Comparison of ENCODE assay signal across 2 cellular contexts in the genomic region with DNA sequence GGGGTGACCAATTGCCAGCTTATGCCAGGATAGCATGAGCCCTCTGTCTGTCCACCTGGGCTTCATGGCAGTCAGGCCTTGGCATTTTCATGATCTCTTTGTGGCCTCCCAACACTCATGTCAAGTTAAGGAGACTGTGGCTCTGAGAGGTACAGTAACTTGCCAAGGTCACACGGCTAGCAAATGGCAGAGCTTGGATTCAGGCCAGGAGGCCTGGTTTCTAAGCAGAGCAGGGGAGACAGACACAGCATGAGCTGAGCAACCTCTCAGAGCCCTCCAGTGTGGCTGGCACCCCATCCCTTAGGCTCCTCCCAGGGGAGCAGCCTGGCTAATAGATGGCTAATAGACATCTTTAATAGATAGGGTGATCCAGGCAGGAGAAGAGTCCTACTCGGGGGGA.
TF ChIP-seq lines count a peak whose summit lies in the region.

No MANE protein-coding gene starts in this region.

TF ChIP-seq in HCT116, 20 proteins besides CTCF, POLR2A, EP300 and RAD21 (continued from another document):
- TF ChIP-seq, protein P1, sequence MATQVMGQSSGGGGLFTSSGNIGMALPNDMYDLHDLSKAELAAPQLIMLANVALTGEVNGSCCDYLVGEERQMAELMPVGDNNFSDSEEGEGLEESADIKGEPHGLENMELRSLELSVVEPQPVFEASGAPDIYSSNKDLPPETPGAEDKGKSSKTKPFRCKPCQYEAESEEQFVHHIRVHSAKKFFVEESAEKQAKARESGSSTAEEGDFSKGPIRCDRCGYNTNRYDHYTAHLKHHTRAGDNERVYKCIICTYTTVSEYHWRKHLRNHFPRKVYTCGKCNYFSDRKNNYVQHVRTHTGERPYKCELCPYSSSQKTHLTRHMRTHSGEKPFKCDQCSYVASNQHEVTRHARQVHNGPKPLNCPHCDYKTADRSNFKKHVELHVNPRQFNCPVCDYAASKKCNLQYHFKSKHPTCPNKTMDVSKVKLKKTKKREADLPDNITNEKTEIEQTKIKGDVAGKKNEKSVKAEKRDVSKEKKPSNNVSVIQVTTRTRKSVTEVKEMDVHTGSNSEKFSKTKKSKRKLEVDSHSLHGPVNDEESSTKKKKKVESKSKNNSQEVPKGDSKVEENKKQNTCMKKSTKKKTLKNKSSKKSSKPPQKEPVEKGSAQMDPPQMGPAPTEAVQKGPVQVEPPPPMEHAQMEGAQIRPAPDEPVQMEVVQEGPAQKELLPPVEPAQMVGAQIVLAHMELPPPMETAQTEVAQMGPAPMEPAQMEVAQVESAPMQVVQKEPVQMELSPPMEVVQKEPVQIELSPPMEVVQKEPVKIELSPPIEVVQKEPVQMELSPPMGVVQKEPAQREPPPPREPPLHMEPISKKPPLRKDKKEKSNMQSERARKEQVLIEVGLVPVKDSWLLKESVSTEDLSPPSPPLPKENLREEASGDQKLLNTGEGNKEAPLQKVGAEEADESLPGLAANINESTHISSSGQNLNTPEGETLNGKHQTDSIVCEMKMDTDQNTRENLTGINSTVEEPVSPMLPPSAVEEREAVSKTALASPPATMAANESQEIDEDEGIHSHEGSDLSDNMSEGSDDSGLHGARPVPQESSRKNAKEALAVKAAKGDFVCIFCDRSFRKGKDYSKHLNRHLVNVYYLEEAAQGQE (IDR thresholded peaks at IDR 0.05; ENCODE audit: low read depth) = no peak
- no peak for TF ChIP-seq ZNF274 (IDR thresholded peaks at IDR 0.05; ENCODE audit: low read depth, low read length)
- no peak for TF ChIP-seq SP1 (IDR thresholded peaks at IDR 0.05; ENCODE audit: low read depth)
- no peak for TF ChIP-seq ELF1 (IDR thresholded peaks at IDR 0.05; ENCODE audit: borderline replicate concordance, low read depth)
- TF ChIP-seq, protein P2, sequence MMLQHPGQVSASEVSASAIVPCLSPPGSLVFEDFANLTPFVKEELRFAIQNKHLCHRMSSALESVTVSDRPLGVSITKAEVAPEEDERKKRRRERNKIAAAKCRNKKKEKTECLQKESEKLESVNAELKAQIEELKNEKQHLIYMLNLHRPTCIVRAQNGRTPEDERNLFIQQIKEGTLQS (IDR thresholded peaks at IDR 0.05) = no peak
- TF ChIP-seq, protein P3, sequence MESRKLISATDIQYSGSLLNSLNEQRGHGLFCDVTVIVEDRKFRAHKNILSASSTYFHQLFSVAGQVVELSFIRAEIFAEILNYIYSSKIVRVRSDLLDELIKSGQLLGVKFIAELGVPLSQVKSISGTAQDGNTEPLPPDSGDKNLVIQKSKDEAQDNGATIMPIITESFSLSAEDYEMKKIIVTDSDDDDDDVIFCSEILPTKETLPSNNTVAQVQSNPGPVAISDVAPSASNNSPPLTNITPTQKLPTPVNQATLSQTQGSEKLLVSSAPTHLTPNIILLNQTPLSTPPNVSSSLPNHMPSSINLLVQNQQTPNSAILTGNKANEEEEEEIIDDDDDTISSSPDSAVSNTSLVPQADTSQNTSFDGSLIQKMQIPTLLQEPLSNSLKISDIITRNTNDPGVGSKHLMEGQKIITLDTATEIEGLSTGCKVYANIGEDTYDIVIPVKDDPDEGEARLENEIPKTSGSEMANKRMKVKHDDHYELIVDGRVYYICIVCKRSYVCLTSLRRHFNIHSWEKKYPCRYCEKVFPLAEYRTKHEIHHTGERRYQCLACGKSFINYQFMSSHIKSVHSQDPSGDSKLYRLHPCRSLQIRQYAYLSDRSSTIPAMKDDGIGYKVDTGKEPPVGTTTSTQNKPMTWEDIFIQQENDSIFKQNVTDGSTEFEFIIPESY (IDR thresholded peaks at IDR 0.05; ENCODE audit: extremely low read depth, insufficient replicate concordance, low read length) = no peak
- no peak for TF ChIP-seq FOSL1 (IDR thresholded peaks at IDR 0.05; ENCODE audit: low read depth)
- no peak for TF ChIP-seq YY1 (IDR thresholded peaks at IDR 0.05; ENCODE audit: extremely low read depth, insufficient replicate concordance, low read depth, low read length)
- no peak for TF ChIP-seq CEBPB (IDR thresholded peaks at IDR 0.05; ENCODE audit: low read depth)

TF ChIP-seq in WTC11, 78 proteins besides CTCF, POLR2A, EP300 and RAD21:
- TF ChIP-seq, protein P4, sequence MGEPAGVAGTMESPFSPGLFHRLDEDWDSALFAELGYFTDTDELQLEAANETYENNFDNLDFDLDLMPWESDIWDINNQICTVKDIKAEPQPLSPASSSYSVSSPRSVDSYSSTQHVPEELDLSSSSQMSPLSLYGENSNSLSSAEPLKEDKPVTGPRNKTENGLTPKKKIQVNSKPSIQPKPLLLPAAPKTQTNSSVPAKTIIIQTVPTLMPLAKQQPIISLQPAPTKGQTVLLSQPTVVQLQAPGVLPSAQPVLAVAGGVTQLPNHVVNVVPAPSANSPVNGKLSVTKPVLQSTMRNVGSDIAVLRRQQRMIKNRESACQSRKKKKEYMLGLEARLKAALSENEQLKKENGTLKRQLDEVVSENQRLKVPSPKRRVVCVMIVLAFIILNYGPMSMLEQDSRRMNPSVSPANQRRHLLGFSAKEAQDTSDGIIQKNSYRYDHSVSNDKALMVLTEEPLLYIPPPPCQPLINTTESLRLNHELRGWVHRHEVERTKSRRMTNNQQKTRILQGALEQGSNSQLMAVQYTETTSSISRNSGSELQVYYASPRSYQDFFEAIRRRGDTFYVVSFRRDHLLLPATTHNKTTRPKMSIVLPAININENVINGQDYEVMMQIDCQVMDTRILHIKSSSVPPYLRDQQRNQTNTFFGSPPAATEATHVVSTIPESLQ (CRISPR knock-in tag; IDR thresholded peaks at IDR 0.05) = no peak
- TF ChIP-seq TEAD4 (CRISPR knock-in tag; IDR thresholded peaks at IDR 0.05) = no peak
- no peak for TF ChIP-seq ZNF219 (CRISPR knock-in tag; IDR thresholded peaks at IDR 0.05; ENCODE audit: borderline replicate concordance)
- TF ChIP-seq, protein P5, sequence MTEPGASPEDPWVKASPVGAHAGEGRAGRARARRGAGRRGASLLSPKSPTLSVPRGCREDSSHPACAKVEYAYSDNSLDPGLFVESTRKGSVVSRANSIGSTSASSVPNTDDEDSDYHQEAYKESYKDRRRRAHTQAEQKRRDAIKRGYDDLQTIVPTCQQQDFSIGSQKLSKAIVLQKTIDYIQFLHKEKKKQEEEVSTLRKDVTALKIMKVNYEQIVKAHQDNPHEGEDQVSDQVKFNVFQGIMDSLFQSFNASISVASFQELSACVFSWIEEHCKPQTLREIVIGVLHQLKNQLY (CRISPR knock-in tag; IDR thresholded peaks at IDR 0.05) = no peak
- TF ChIP-seq, protein P6, sequence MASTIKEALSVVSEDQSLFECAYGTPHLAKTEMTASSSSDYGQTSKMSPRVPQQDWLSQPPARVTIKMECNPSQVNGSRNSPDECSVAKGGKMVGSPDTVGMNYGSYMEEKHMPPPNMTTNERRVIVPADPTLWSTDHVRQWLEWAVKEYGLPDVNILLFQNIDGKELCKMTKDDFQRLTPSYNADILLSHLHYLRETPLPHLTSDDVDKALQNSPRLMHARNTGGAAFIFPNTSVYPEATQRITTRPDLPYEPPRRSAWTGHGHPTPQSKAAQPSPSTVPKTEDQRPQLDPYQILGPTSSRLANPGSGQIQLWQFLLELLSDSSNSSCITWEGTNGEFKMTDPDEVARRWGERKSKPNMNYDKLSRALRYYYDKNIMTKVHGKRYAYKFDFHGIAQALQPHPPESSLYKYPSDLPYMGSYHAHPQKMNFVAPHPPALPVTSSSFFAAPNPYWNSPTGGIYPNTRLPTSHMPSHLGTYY (CRISPR knock-in tag; IDR thresholded peaks at IDR 0.05) = no peak
- no peak for TF ChIP-seq ZNF121 (CRISPR knock-in tag; IDR thresholded peaks at IDR 0.05)
- TF ChIP-seq EMX1 (CRISPR knock-in tag; IDR thresholded peaks at IDR 0.05) = no peak
- no peak for TF ChIP-seq SP1 (CRISPR knock-in tag; conservative IDR thresholded peaks at IDR 0.05)
- TF ChIP-seq NFE2L1 (CRISPR knock-in tag; IDR thresholded peaks at IDR 0.05) = no peak
- TF ChIP-seq FOXJ3 (CRISPR knock-in tag; IDR thresholded peaks at IDR 0.05; ENCODE audit: borderline replicate concordance) = no peak
- TF ChIP-seq, protein P7, sequence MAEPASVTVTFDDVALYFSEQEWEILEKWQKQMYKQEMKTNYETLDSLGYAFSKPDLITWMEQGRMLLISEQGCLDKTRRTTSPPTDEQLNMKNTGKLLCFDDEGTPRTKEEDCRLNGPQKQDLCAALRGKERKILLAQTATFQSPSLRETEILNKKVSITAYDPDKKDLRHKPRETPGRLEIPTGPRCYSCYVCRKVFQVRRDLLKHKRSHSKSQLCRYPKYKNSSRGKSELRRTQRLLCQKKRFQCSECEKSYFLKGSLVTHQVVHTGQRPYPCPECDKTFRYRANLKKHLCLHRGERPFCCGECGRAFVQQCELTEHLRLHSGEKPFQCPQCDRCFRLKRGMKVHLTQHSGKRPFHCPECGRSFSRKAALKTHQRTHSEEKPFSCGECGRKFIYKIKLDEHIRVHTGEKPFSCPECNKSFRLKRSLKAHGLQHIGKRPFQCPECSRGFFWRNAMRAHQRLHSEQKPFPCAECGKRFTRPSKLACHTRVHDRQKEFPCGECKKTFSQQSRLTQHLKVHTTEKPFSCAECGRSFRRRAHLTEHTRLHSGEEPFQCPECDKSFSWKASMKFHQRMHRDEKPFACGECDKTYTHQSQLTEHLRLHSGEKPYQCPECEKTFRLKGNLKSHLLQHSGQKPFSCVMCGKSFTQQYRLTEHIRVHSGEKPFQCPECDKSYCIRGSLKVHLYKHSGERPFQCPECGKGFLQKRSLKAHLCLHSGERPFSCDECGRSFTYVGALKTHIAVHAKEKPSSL (CRISPR knock-in tag; conservative IDR thresholded peaks at IDR 0.05) = no peak
- TF ChIP-seq, protein P8, sequence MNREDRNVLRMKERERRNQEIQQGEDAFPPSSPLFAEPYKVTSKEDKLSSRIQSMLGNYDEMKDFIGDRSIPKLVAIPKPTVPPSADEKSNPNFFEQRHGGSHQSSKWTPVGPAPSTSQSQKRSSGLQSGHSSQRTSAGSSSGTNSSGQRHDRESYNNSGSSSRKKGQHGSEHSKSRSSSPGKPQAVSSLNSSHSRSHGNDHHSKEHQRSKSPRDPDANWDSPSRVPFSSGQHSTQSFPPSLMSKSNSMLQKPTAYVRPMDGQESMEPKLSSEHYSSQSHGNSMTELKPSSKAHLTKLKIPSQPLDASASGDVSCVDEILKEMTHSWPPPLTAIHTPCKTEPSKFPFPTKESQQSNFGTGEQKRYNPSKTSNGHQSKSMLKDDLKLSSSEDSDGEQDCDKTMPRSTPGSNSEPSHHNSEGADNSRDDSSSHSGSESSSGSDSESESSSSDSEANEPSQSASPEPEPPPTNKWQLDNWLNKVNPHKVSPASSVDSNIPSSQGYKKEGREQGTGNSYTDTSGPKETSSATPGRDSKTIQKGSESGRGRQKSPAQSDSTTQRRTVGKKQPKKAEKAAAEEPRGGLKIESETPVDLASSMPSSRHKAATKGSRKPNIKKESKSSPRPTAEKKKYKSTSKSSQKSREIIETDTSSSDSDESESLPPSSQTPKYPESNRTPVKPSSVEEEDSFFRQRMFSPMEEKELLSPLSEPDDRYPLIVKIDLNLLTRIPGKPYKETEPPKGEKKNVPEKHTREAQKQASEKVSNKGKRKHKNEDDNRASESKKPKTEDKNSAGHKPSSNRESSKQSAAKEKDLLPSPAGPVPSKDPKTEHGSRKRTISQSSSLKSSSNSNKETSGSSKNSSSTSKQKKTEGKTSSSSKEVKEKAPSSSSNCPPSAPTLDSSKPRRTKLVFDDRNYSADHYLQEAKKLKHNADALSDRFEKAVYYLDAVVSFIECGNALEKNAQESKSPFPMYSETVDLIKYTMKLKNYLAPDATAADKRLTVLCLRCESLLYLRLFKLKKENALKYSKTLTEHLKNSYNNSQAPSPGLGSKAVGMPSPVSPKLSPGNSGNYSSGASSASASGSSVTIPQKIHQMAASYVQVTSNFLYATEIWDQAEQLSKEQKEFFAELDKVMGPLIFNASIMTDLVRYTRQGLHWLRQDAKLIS (CRISPR knock-in tag; IDR thresholded peaks at IDR 0.05; ENCODE audit: borderline replicate concordance) = no peak
- TF ChIP-seq SMAD4 (CRISPR knock-in tag; IDR thresholded peaks at IDR 0.05) = no peak
- TF ChIP-seq, protein P9, sequence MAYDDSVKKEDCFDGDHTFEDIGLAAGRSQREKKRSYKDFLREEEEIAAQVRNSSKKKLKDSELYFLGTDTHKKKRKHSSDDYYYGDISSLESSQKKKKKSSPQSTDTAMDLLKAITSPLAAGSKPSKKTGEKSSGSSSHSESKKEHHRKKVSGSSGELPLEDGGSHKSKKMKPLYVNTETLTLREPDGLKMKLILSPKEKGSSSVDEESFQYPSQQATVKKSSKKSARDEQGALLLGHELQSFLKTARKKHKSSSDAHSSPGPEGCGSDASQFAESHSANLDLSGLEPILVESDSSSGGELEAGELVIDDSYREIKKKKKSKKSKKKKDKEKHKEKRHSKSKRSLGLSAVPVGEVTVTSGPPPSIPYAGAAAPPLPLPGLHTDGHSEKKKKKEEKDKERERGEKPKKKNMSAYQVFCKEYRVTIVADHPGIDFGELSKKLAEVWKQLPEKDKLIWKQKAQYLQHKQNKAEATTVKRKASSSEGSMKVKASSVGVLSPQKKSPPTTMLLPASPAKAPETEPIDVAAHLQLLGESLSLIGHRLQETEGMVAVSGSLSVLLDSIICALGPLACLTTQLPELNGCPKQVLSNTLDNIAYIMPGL (CRISPR knock-in tag; IDR thresholded peaks at IDR 0.05) = no peak
- TF ChIP-seq, protein P10, sequence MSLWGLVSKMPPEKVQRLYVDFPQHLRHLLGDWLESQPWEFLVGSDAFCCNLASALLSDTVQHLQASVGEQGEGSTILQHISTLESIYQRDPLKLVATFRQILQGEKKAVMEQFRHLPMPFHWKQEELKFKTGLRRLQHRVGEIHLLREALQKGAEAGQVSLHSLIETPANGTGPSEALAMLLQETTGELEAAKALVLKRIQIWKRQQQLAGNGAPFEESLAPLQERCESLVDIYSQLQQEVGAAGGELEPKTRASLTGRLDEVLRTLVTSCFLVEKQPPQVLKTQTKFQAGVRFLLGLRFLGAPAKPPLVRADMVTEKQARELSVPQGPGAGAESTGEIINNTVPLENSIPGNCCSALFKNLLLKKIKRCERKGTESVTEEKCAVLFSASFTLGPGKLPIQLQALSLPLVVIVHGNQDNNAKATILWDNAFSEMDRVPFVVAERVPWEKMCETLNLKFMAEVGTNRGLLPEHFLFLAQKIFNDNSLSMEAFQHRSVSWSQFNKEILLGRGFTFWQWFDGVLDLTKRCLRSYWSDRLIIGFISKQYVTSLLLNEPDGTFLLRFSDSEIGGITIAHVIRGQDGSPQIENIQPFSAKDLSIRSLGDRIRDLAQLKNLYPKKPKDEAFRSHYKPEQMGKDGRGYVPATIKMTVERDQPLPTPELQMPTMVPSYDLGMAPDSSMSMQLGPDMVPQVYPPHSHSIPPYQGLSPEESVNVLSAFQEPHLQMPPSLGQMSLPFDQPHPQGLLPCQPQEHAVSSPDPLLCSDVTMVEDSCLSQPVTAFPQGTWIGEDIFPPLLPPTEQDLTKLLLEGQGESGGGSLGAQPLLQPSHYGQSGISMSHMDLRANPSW (CRISPR knock-in tag; conservative IDR thresholded peaks at IDR 0.05; ENCODE audit: low read depth) = no peak
- TF ChIP-seq ZNF263 (CRISPR knock-in tag; IDR thresholded peaks at IDR 0.05; ENCODE audit: low read depth) = no peak
- TF ChIP-seq ZNF317 (CRISPR knock-in tag; IDR thresholded peaks at IDR 0.05; ENCODE audit: borderline replicate concordance, low read depth) = no peak
- no peak for TF ChIP-seq CREB1 (CRISPR knock-in tag; IDR thresholded peaks at IDR 0.05)
- TF ChIP-seq ZNF232 (CRISPR knock-in tag; IDR thresholded peaks at IDR 0.05) = no peak
